8 cellular contexts compared by ENCODE assay signal in genomic region chr1:55213885-55214213, GRCh38. TPM values are rescaled to one million over a fixed set of nuclear protein-coding genes. Genes with fewer than 3 reads are reported as not detected.
DNase-seq lines count a peak whose midpoint lies in the region; ATAC-seq lines count a peak whose summit lies in the region.

No MANE protein-coding gene starts in this region.

- ATAC-seq in activated naive CD4-positive, alpha-beta T cell treated with anti-CD3 and anti-CD28 coated beads, Interleukin-2, amount 50 U/mL, for 72 hours, result peak in 1 of 2 donors; percentile 8
- ATAC-seq in left colon, result no peak
- ATAC-seq in GM18517 (IDR thresholded peaks at IDR 0.05; ENCODE audit: unreplicated experiment), result no peak

- intact Hi-C loops in left colon (cut with DNase I, micrococcal nuclease), result no loop called here

- H3K9me3 Mint-ChIP-seq in activated naive CD4-positive, alpha-beta T cell treated with anti-CD3 and anti-CD28 coated beads, Interleukin-2, amount 50 U/mL, for 72 hours, result no peaks in the 10 kb centered on the region

- H3K27me3 ChIP-seq in subcutaneous abdominal adipose tissue (ENCODE audit: control insufficient read depth in 5 of 5, insufficient read depth in 4 of 5, low read length in 5 of 5), result no peaks in the 10 kb centered on the region

- H3K27ac ChIP-seq in subcutaneous abdominal adipose tissue (ENCODE audit: low read depth, low read length), result peak overlapping the region; percentile 97

- DNase-seq in activated T-cell treated with anti-CD3 and anti-CD28 coated beads for 4 hours (peak; percentile 6), islet precursor cell (peak; percentile 57), left colon (no peak), OCI-M1 (lab: John Stamatoyannopoulos, UW) (no peak)
- no peak for DNase-seq in activated T-cell treated with anti-CD3 and anti-CD28 coated beads, Interleukin-2, amount 50 U/mL, for 1 hour
- no peak for DNase-seq in activated naive CD4-positive, alpha-beta T cell treated with anti-CD3 and anti-CD28 coated beads, Interleukin-2, amount 50 U/mL, for 72 hours (ENCODE audit: low spot score in 2 of 2)

- no peaks in the 10 kb centered on the region for H3K36me3 ChIP-seq in subcutaneous abdominal adipose tissue (ENCODE audit: control insufficient read depth in 5 of 5, insufficient read depth in 5 of 5, low read length in 5 of 5)

- H3K9ac ChIP-seq in subcutaneous abdominal adipose tissue (ENCODE audit: low read length in 5 of 5), result peak overlapping the region; percentile 88 to 99 (median 96)

- H3K36me3 Mint-ChIP-seq in activated naive CD4-positive, alpha-beta T cell treated with anti-CD3 and anti-CD28 coated beads, Interleukin-2, amount 50 U/mL, for 72 hours, result peaks cover 19 to 28% of the 10 kb centered on the region in 2 donors

- H3K27ac Mint-ChIP-seq in activated naive CD4-positive, alpha-beta T cell treated with anti-CD3 and anti-CD28 coated beads, Interleukin-2, amount 50 U/mL, for 72 hours, result peak overlapping the region; percentile 89 to 95

- H3K4me3 ChIP-seq in subcutaneous abdominal adipose tissue (ENCODE audit: low read depth in 1 of 5, low read length in 5 of 5), result peak overlapping the region; percentile 84 to 99 (median 91)

- H3K9me3 ChIP-seq in subcutaneous abdominal adipose tissue (ENCODE audit: control insufficient read depth in 5 of 5, low read length in 5 of 5), result no peaks in the 10 kb centered on the region

- H3K4me1 ChIP-seq in subcutaneous abdominal adipose tissue (ENCODE audit: control insufficient read depth in 5 of 5, insufficient read depth in 5 of 5, low read length in 5 of 5), result peaks cover 6 to 76% (median 65%) of the 10 kb centered on the region in 5 donors

RNA-seq across cellular contexts. Expression of gene USP24, which starts 1.3 kb away (rescaled TPM):
- 10 to 100 TPM; 34.0 to 48.7 TPM for total RNA-seq in activated naive CD4-positive, alpha-beta T cell treated with anti-CD3 and anti-CD28 coated beads, Interleukin-2, amount 50 U/mL, for 72 hours
- 10 to 100 TPM; 33.5 to 35.2 TPM for total RNA-seq in left colon

Comparison
In these comparisons a context has a peak if more than half of its experiments do, and no peak if none do; other contexts are left out.
1. DNase-seq: peak in activated T-cell treated with anti-CD3 and anti-CD28 coated beads for 4 hours (single experiment) and islet precursor cell (single experiment); none in activated T-cell treated with anti-CD3 and anti-CD28 coated beads, Interleukin-2, amount 50 U/mL, for 1 hour (single experiment), activated naive CD4-positive, alpha-beta T cell treated with anti-CD3 and anti-CD28 coated beads, Interleukin-2, amount 50 U/mL, for 72 hours (0 of 2), left colon (0 of 2) and OCI-M1 (single experiment).